Comparison of ENCODE assay signal across 13 cellular contexts in the genomic region with DNA sequence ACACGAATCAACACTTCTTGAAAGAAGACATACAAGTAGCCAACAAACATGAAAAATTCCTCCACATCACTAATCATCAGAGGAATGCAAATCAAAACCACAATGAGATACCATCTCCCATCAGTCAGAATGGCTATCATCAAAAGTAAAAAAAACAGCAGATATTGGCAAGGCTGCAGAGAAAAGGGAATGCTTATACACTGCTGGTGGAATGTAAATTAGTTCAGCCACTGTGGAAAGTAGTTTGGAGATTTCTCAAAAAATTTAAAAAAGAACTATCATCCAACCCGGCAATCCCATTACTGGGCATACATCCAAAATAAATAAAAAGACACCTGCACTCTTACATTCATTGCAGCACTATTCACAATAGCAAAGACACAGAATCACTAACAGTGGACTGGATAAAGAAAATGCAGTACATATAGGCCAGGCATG.
DNase-seq lines count a peak whose midpoint lies in the region; ATAC-seq and TF ChIP-seq lines count a peak whose summit lies in the region.
"Had no signal": no experiment of that assay in that cellular context is flagged by ENCODE, and none has a peak within 500 bp of the region (broad histone marks: within the 10 kb centered on the region; RNA-seq: fewer than 3 reads in every experiment).

No MANE protein-coding gene starts in this region.

- H4K20me1 ChIP-seq in neural progenitor cell (ENCODE audit: low read depth), result no peaks in the 10 kb centered on the region

- H3K4me1 Mint-ChIP-seq in neural progenitor cell (peaks cover 4% of the 10 kb centered on the region), CD14-positive monocyte (no peaks in the 10 kb centered on the region)
- H3K4me1 Mint-ChIP-seq in activated naive CD8-positive, alpha-beta T cell treated with anti-CD3 and anti-CD28 coated beads, Interleukin-2, amount 50 U/mL, for 24 hours, result no peaks in the 10 kb centered on the region

- peaks cover 0 to 12% (median 2%) of the 10 kb centered on the region in 4 donors for H3K36me3 ChIP-seq in right lobe of liver
- H3K36me3 ChIP-seq in neural progenitor cell, result no peaks in the 10 kb centered on the region
- H3K36me3 ChIP-seq: tibial nerve had no signal

- H3K4me3 ChIP-seq in astrocyte of the cerebellum (ENCODE audit: low read depth, low read length), result no peak overlapping the region
- no peak overlapping the region for H3K4me3 ChIP-seq in right lobe of liver
- H3K4me3 ChIP-seq in neural progenitor cell, result no peak overlapping the region
- H3K4me3 ChIP-seq: tibial nerve had no signal

- in situ Hi-C loops in astrocyte of the cerebellum (cut with HindIII; ENCODE audit: low sequenced_read_pairs), result no loop called here

- H3K9me3 ChIP-seq in right lobe of liver, result no peaks in the 10 kb centered on the region
- peaks cover 3% of the 10 kb centered on the region for H3K9me3 ChIP-seq in neural progenitor cell (ENCODE audit: low read depth)

- DNase-seq in Daoy (ENCODE audit: low read depth) (peak; percentile 11), NCI-H2081 treated with DMSO at 0.1 percent for 48 hours (lab: John Stamatoyannopoulos, UW) (peak; percentile 1), astrocyte of the cerebellum (ENCODE audit: low read depth) (peak; percentile 80), right lobe of liver (no peak), neural progenitor cell (ENCODE audit: low spot score) (no peak), CD14-positive monocyte (ENCODE audit: low spot score) (no peak), OCI-M2 (lab: John Stamatoyannopoulos, UW; ENCODE audit: unreplicated experiment) (no peak)
- DNase-seq in activated naive CD8-positive, alpha-beta T cell treated with anti-CD3 and anti-CD28 coated beads, Interleukin-2, amount 50 U/mL, for 24 hours, result no peak
- DNase-seq: activated CD8-positive, alpha-beta T cell treated with anti-CD3 and anti-CD28 coated beads for 36 hours; Caco-2; hippocampal formation had no signal

- intact Hi-C loops in right lobe of liver (cut with DNase I), result no loop called here
- intact Hi-C loops in CD14-positive monocyte (cut with micrococcal nuclease), result no loop called here

- H3K36me3 Mint-ChIP-seq in neural progenitor cell, result no peaks in the 10 kb centered on the region
- no peaks in the 10 kb centered on the region for H3K36me3 Mint-ChIP-seq in CD14-positive monocyte
- H3K36me3 Mint-ChIP-seq in activated naive CD8-positive, alpha-beta T cell treated with anti-CD3 and anti-CD28 coated beads, Interleukin-2, amount 50 U/mL, for 24 hours (ENCODE audit: low read depth), result no peaks in the 10 kb centered on the region

- WGBS in right lobe of liver (ENCODE audit: insufficient coverage, low coverage, low lambda C conversion rate, missing lambda C conversion rate), result 32% methylated on average over 2 of the region's 2 CpGs

- H3K4me1 ChIP-seq in right lobe of liver (no peaks in the 10 kb centered on the region), neural progenitor cell (no peaks in the 10 kb centered on the region)
- H3K4me1 ChIP-seq: Caco-2 had no signal

- H3K27ac ChIP-seq in right lobe of liver (no peak overlapping the region), neural progenitor cell (no peak overlapping the region)
- H3K27ac ChIP-seq: KMS-11, tibial nerve had no signal

- H3K4me3 Mint-ChIP-seq in neural progenitor cell (no peak overlapping the region), CD14-positive monocyte (no peak overlapping the region)
- no peak overlapping the region for H3K4me3 Mint-ChIP-seq in activated naive CD8-positive, alpha-beta T cell treated with anti-CD3 and anti-CD28 coated beads, Interleukin-2, amount 50 U/mL, for 24 hours
- H3K4me3 Mint-ChIP-seq: activated CD8-positive, alpha-beta T cell treated with anti-CD3 and anti-CD28 coated beads for 36 hours had no signal

- no peak for TF ChIP-seq POLR2A in right lobe of liver (IDR thresholded peaks at IDR 0.05)

- H3K27me3 Mint-ChIP-seq in neural progenitor cell (ENCODE audit: insufficient read depth, low read depth) (peaks cover 3% of the 10 kb centered on the region), CD14-positive monocyte (ENCODE audit: low read depth in 3 of 3) (peaks cover 0 to 1% (median 0%) of the 10 kb centered on the region in 3 donors)
- H3K27me3 Mint-ChIP-seq in activated naive CD8-positive, alpha-beta T cell treated with anti-CD3 and anti-CD28 coated beads, Interleukin-2, amount 50 U/mL, for 24 hours, result peaks cover 2% of the 10 kb centered on the region
- H3K27me3 Mint-ChIP-seq: activated CD8-positive, alpha-beta T cell treated with anti-CD3 and anti-CD28 coated beads for 36 hours had no signal

- peaks cover 7% of the 10 kb centered on the region for H3K9me3 Mint-ChIP-seq in neural progenitor cell
- H3K9me3 Mint-ChIP-seq in CD14-positive monocyte, result peaks cover 0 to 3% (median 0%) of the 10 kb centered on the region in 7 donors
- peaks cover 4% of the 10 kb centered on the region for H3K9me3 Mint-ChIP-seq in activated naive CD8-positive, alpha-beta T cell treated with anti-CD3 and anti-CD28 coated beads, Interleukin-2, amount 50 U/mL, for 24 hours

- no peak overlapping the region for H2AFZ ChIP-seq in neural progenitor cell (replicated peaks)

- no peaks in the 10 kb centered on the region for H3K79me2 ChIP-seq in neural progenitor cell (ENCODE audit: low read depth)

- peak; percentile 72 to 88 (median 82) for ATAC-seq in right lobe of liver
- no peak for ATAC-seq in activated naive CD8-positive, alpha-beta T cell treated with anti-CD3 and anti-CD28 coated beads, Interleukin-2, amount 50 U/mL, for 24 hours
- ATAC-seq: activated CD8-positive, alpha-beta T cell treated with anti-CD3 and anti-CD28 coated beads for 36 hours had no signal

- H3K4me2 ChIP-seq in neural progenitor cell, result no peak overlapping the region
- H3K4me2 ChIP-seq: KMS-11 had no signal

- H3K27me3 ChIP-seq in right lobe of liver, result no peaks in the 10 kb centered on the region
- H3K27me3 ChIP-seq in neural progenitor cell, result no peaks in the 10 kb centered on the region
- H3K27me3 ChIP-seq: tibial nerve had no signal

- H3K9ac ChIP-seq in neural progenitor cell, result no peak overlapping the region
- H3K9ac ChIP-seq: KMS-11 had no signal

- no peak for TF ChIP-seq CTCF in astrocyte of the cerebellum (IDR thresholded peaks at IDR 0.05; ENCODE audit: low read depth, low read length, missing control alignments)
- TF ChIP-seq CTCF in right lobe of liver (IDR thresholded peaks at IDR 0.05), result no peak
- no peak for TF ChIP-seq CTCF in neural progenitor cell (IDR thresholded peaks at IDR 0.05)
- TF ChIP-seq CTCF in CD14-positive monocyte (IDR thresholded peaks at IDR 0.05), result no peak

- H3K27ac Mint-ChIP-seq in neural progenitor cell (no peak overlapping the region), CD14-positive monocyte (no peak overlapping the region)
- no peak overlapping the region for H3K27ac Mint-ChIP-seq in activated naive CD8-positive, alpha-beta T cell treated with anti-CD3 and anti-CD28 coated beads, Interleukin-2, amount 50 U/mL, for 24 hours
- H3K27ac Mint-ChIP-seq: activated CD8-positive, alpha-beta T cell treated with anti-CD3 and anti-CD28 coated beads for 36 hours had no signal

- no peaks in the 10 kb centered on the region for H3F3A ChIP-seq in neural progenitor cell (ENCODE audit: low read depth)

Comparison
In these comparisons a context has a peak if more than half of its experiments do, and no peak if none do; other contexts are left out.
1. DNase-seq: peak in Daoy (single experiment), NCI-H2081 treated with DMSO at 0.1 percent for 48 hours (single experiment) and astrocyte of the cerebellum (single experiment); none in right lobe of liver (0 of 3), neural progenitor cell (single experiment), CD14-positive monocyte (single experiment), OCI-M2 (single experiment) and activated naive CD8-positive, alpha-beta T cell treated with anti-CD3 and anti-CD28 coated beads, Interleukin-2, amount 50 U/mL, for 24 hours (single experiment).